In genomic region chrX:154013614-154014360, GRCh38 we compare ENCODE assay signal across 8 cellular contexts. TPM values are rescaled to one million over a fixed set of nuclear protein-coding genes. Genes with fewer than 3 reads are reported as not detected.
DNase-seq lines count a peak whose midpoint lies in the region; ATAC-seq and TF ChIP-seq lines count a peak whose summit lies in the region.

No MANE protein-coding gene starts in this region.

- H3K9ac ChIP-seq in mammary epithelial cell (ENCODE audit: insufficient read depth, low read length): no peak overlapping the region

- H2AFZ ChIP-seq in mammary epithelial cell (ENCODE audit: low read depth, low read length): no peak overlapping the region

- TF ChIP-seq CTCF in HFF-Myc (IDR thresholded peaks at IDR 0.05; ENCODE audit: low read depth, low read length, missing control alignments) (peak; percentile 80), mammary epithelial cell (conservative IDR thresholded peaks at IDR 0.05 in 1 of 2, IDR thresholded peaks at IDR 0.05 in 1 of 2; ENCODE audit: extremely low read depth in 1 of 2, insufficient read depth in 1 of 2, low read depth in 1 of 2, low read length in 2 of 2) (peak; percentile 59 to 71), lower leg skin (IDR thresholded peaks at IDR 0.05) (no peak)

- peaks cover 10% of the 10 kb centered on the region for H3K4me1 Mint-ChIP-seq in T-helper 17 cell
- peaks cover 39% of the 10 kb centered on the region for H3K4me1 Mint-ChIP-seq in stimulated activated naive CD8-positive, alpha-beta T cell treated with anti-CD3 and anti-CD28 coated beads, Interleukin-15, amount 100 ng/mL, for 72 hours

- WGBS in mammary epithelial cell (ENCODE audit: low coverage, missing lambda C conversion rate): 55% methylated on average over 6 of the region's 20 CpGs
- WGBS in lower leg skin, 2 donors: 37 to 46% methylated on average over 16 to 18 of the region's 20 CpGs

- H3K4me3 Mint-ChIP-seq in T-helper 17 cell: no peak overlapping the region
- no peak overlapping the region for H3K4me3 Mint-ChIP-seq in stimulated activated naive CD8-positive, alpha-beta T cell treated with anti-CD3 and anti-CD28 coated beads, Interleukin-15, amount 100 ng/mL, for 72 hours

- CTCF ChIA-PET in mammary epithelial cell (lab: Charles Lee; ENCODE audit: low non-redundant PET): no interaction called here

- H3K36me3 Mint-ChIP-seq in T-helper 17 cell (ENCODE audit: low read depth): no peaks in the 10 kb centered on the region

- H3K4me3 ChIP-seq in HFF-Myc (replicated peaks; ENCODE audit: low read depth, low read length) (no peak overlapping the region), mammary epithelial cell (replicated peaks in 1 of 3; ENCODE audit: insufficient read depth in 1 of 3, low read depth in 2 of 3, low read length in 3 of 3) (no peak overlapping the region), lower leg skin (ENCODE audit: low read depth, poor library complexity, severe bottlenecking) (no peak overlapping the region)

- DNase-seq in D341Med (ENCODE audit: low spot score) (peak; percentile 79), HFF-Myc (ENCODE audit: extremely low read depth, low read depth) (no peak), T-helper 17 cell (peak; percentile 22 to 32 (median 32)), mammary epithelial cell (no peak), left kidney (ENCODE audit: low read depth, low spot score) (peak; percentile 61), lower leg skin (ENCODE audit: low spot score in 2 of 2) (no peak)
- DNase-seq in stimulated activated naive CD8-positive, alpha-beta T cell treated with anti-CD3 and anti-CD28 coated beads, Interleukin-15, amount 100 ng/mL, for 72 hours: peak; percentile 43 to 55

- ATAC-seq in T-helper 17 cell (peak; percentile 79), GM21367 (IDR thresholded peaks at IDR 0.05; ENCODE audit: unreplicated experiment) (no peak)
- ATAC-seq in stimulated activated naive CD8-positive, alpha-beta T cell treated with anti-CD3 and anti-CD28 coated beads, Interleukin-15, amount 100 ng/mL, for 72 hours: peak; percentile 82

- no peaks in the 10 kb centered on the region for H3K27me3 Mint-ChIP-seq in T-helper 17 cell
- H3K27me3 Mint-ChIP-seq in stimulated activated naive CD8-positive, alpha-beta T cell treated with anti-CD3 and anti-CD28 coated beads, Interleukin-15, amount 100 ng/mL, for 72 hours: no peaks in the 10 kb centered on the region

- H3K27me3 ChIP-seq in mammary epithelial cell (ENCODE audit: insufficient read depth, low read length): no peaks in the 10 kb centered on the region

- H3K27ac ChIP-seq in mammary epithelial cell (ENCODE audit: insufficient read depth, low read depth, low read length): no peak overlapping the region

- H3K9me3 ChIP-seq in T-helper 17 cell (ENCODE audit: control insufficient read depth, low read length, poor library complexity, severe bottlenecking): no peaks in the 10 kb centered on the region
- no peaks in the 10 kb centered on the region for H3K9me3 ChIP-seq in mammary epithelial cell (replicated peaks; ENCODE audit: insufficient read depth, low read length)

- peaks cover 29% of the 10 kb centered on the region for H3K4me1 ChIP-seq in mammary epithelial cell (ENCODE audit: insufficient read depth, low read length)

- H4K20me1 ChIP-seq in mammary epithelial cell (ENCODE audit: insufficient read depth, low read length): no peaks in the 10 kb centered on the region

- H3K9me3 Mint-ChIP-seq in stimulated activated naive CD8-positive, alpha-beta T cell treated with anti-CD3 and anti-CD28 coated beads, Interleukin-15, amount 100 ng/mL, for 72 hours: no peaks in the 10 kb centered on the region

- no TSS peak for BruUV-seq in mammary epithelial cell (replicated peaks; lab: Mats Ljungman, UMichigan)

- intact Hi-C loops in mammary epithelial cell (cut with micrococcal nuclease) (loop anchor here (1.0 kb wide), 1 partner anchor 38 kb away; no protein-coding TSS in a partner anchor), lower leg skin (cut with DNase I; ENCODE audit: low total_unique reads) (no loop called here)

- in situ Hi-C loops in mammary epithelial cell (cut with MboI; ENCODE audit: low sequenced_read_pairs in 2 of 2): no loop called here

- H3K36me3 ChIP-seq in mammary epithelial cell (ENCODE audit: insufficient read depth, low read length): peaks cover 3% of the 10 kb centered on the region

- TF ChIP-seq POLR2A in lower leg skin (IDR thresholded peaks at IDR 0.05): no peak

- H3K4me2 ChIP-seq in mammary epithelial cell (ENCODE audit: insufficient read depth, low read depth, low read length): no peak overlapping the region

- H3K79me2 ChIP-seq in mammary epithelial cell (ENCODE audit: insufficient read depth, low read length): peaks cover 29% of the 10 kb centered on the region

- no peak overlapping the region for H3K27ac Mint-ChIP-seq in T-helper 17 cell
- H3K27ac Mint-ChIP-seq in stimulated activated naive CD8-positive, alpha-beta T cell treated with anti-CD3 and anti-CD28 coated beads, Interleukin-15, amount 100 ng/mL, for 72 hours: peak overlapping the region in 1 of 2 donors; percentile 88

- dilution Hi-C loops in mammary epithelial cell (cut with HindIII; ENCODE audit: low sequenced_read_pairs): no loop called here

RNA-seq across cellular contexts. Expression of gene IRAK1, which starts 5.9 kb away (rescaled TPM):
- total RNA-seq in T-helper 17 cell (10 to 100 TPM; 75.3 to 92.5 TPM), mammary epithelial cell (100 to 1,000 TPM in 1 of 2 donors, 10 to 100 TPM in 1; 69.0 to 129 TPM), lower leg skin (10 to 100 TPM; 57.5 to 67.4 (median 60.6) TPM)
- polyA plus RNA-seq in mammary epithelial cell: 68.1 TPM
- 63.3 TPM for polyA minus RNA-seq in mammary epithelial cell

RNA-seq across cellular contexts. Expression of gene TMEM187, which starts 41.2 kb away (rescaled TPM):
- total RNA-seq in T-helper 17 cell (1 to 10 TPM; 2.4 to 3.0 TPM), mammary epithelial cell (1 to 10 TPM; 5.7 to 9.2 TPM), lower leg skin (10 to 100 TPM; 10.1 to 21.6 (median 14.4) TPM)
- polyA plus RNA-seq in mammary epithelial cell: 4.6 TPM
- polyA minus RNA-seq in mammary epithelial cell: 1.1 TPM

RNA-seq across cellular contexts. Expression of gene HCFC1, which starts 42.2 kb away (rescaled TPM):
- total RNA-seq in T-helper 17 cell (10 to 100 TPM; 65.7 to 65.8 TPM), mammary epithelial cell (10 to 100 TPM; 21.8 to 47.6 TPM), lower leg skin (10 to 100 TPM; 32.6 to 51.6 (median 40.9) TPM)
- 8.4 TPM for polyA plus RNA-seq in mammary epithelial cell
- 98.5 TPM for polyA minus RNA-seq in mammary epithelial cell

Comparison
In these comparisons a context has a peak if more than half of its experiments do, and no peak if none do; other contexts are left out.
1. DNase-seq: peak in D341Med (single experiment), T-helper 17 cell (3 of 3), left kidney (single experiment) and stimulated activated naive CD8-positive, alpha-beta T cell treated with anti-CD3 and anti-CD28 coated beads, Interleukin-15, amount 100 ng/mL, for 72 hours (2 of 2); none in HFF-Myc (single experiment), mammary epithelial cell (single experiment) and lower leg skin (0 of 2).
2. CTCF ChIP-seq: peak in HFF-Myc (single experiment) and mammary epithelial cell (2 of 2); none in lower leg skin (0 of 3).